ENCODE assay signal across 1 cellular context in genomic region chr16:11668590-11669379, GRCh38.
A peak's percentile ranks its signal among the peaks of the same experiment; 100 is the strongest.
TF ChIP-seq lines count a peak whose summit lies in the region.

No MANE protein-coding gene starts in this region.

TF ChIP-seq in HepG2, 621 proteins besides CTCF, POLR2A, EP300 and RAD21 (continued from another document and continues in another):
- TF ChIP-seq, protein P1, sequence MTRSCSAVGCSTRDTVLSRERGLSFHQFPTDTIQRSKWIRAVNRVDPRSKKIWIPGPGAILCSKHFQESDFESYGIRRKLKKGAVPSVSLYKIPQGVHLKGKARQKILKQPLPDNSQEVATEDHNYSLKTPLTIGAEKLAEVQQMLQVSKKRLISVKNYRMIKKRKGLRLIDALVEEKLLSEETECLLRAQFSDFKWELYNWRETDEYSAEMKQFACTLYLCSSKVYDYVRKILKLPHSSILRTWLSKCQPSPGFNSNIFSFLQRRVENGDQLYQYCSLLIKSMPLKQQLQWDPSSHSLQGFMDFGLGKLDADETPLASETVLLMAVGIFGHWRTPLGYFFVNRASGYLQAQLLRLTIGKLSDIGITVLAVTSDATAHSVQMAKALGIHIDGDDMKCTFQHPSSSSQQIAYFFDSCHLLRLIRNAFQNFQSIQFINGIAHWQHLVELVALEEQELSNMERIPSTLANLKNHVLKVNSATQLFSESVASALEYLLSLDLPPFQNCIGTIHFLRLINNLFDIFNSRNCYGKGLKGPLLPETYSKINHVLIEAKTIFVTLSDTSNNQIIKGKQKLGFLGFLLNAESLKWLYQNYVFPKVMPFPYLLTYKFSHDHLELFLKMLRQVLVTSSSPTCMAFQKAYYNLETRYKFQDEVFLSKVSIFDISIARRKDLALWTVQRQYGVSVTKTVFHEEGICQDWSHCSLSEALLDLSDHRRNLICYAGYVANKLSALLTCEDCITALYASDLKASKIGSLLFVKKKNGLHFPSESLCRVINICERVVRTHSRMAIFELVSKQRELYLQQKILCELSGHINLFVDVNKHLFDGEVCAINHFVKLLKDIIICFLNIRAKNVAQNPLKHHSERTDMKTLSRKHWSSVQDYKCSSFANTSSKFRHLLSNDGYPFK (CRISPR knock-in tag; IDR thresholded peaks at IDR 0.05; ENCODE audit: borderline replicate concordance), result no peak
- TF ChIP-seq ATF6 (CRISPR knock-in tag; conservative IDR thresholded peaks at IDR 0.05) (no peak), ZNF878 (CRISPR knock-in tag; IDR thresholded peaks at IDR 0.05) (no peak), ZFP90 (CRISPR knock-in tag; IDR thresholded peaks at IDR 0.05; ENCODE audit: borderline replicate concordance) (no peak), U2AF1 (optimal IDR thresholded peaks at IDR 0.05; ENCODE audit: low read depth, low read length) (no peak), SAFB2 (CRISPR knock-in tag; IDR thresholded peaks at IDR 0.05; ENCODE audit: borderline replicate concordance, low read depth) (no peak), ZNF333 (CRISPR knock-in tag; IDR thresholded peaks at IDR 0.05; ENCODE audit: borderline replicate concordance) (no peak), ZNF331 (CRISPR knock-in tag; IDR thresholded peaks at IDR 0.05) (no peak), ZNF225 (CRISPR knock-in tag; IDR thresholded peaks at IDR 0.05) (no peak), ZNF207 (IDR thresholded peaks at IDR 0.05; ENCODE audit: borderline replicate concordance) (no peak), RFXAP (CRISPR knock-in tag; IDR thresholded peaks at IDR 0.05; ENCODE audit: borderline replicate concordance) (no peak), ZNF572 (CRISPR knock-in tag; IDR thresholded peaks at IDR 0.05) (no peak), ZNF205 (CRISPR knock-in tag; IDR thresholded peaks at IDR 0.05) (no peak), YY1 (IDR thresholded peaks at IDR 0.05; ENCODE audit: insufficient read depth, insufficient replicate concordance, low read depth, low read length) (peak; percentile 27), ZNF383 (CRISPR knock-in tag; IDR thresholded peaks at IDR 0.05; ENCODE audit: borderline replicate concordance) (no peak), ADNP (CRISPR knock-in tag; IDR thresholded peaks at IDR 0.05) (0 out of 2 replicates have a peak, but pooled peaks have one; percentile 15), MLLT10 (CRISPR knock-in tag; IDR thresholded peaks at IDR 0.05) (no peak), ZNF75D (CRISPR knock-in tag; IDR thresholded peaks at IDR 0.05; ENCODE audit: borderline replicate concordance) (no peak), SATB2 (CRISPR knock-in tag; IDR thresholded peaks at IDR 0.05) (no peak), ZNF431 (CRISPR knock-in tag; IDR thresholded peaks at IDR 0.05; ENCODE audit: borderline replicate concordance, low read depth) (no peak), CC2D1A (CRISPR knock-in tag; IDR thresholded peaks at IDR 0.05) (0 out of 2 replicates have a peak, but pooled peaks have one; percentile 22), ZNF792 (CRISPR knock-in tag; IDR thresholded peaks at IDR 0.05) (no peak), HMG20B (CRISPR knock-in tag; conservative IDR thresholded peaks at IDR 0.05) (no peak)
- TF ChIP-seq, protein P2, sequence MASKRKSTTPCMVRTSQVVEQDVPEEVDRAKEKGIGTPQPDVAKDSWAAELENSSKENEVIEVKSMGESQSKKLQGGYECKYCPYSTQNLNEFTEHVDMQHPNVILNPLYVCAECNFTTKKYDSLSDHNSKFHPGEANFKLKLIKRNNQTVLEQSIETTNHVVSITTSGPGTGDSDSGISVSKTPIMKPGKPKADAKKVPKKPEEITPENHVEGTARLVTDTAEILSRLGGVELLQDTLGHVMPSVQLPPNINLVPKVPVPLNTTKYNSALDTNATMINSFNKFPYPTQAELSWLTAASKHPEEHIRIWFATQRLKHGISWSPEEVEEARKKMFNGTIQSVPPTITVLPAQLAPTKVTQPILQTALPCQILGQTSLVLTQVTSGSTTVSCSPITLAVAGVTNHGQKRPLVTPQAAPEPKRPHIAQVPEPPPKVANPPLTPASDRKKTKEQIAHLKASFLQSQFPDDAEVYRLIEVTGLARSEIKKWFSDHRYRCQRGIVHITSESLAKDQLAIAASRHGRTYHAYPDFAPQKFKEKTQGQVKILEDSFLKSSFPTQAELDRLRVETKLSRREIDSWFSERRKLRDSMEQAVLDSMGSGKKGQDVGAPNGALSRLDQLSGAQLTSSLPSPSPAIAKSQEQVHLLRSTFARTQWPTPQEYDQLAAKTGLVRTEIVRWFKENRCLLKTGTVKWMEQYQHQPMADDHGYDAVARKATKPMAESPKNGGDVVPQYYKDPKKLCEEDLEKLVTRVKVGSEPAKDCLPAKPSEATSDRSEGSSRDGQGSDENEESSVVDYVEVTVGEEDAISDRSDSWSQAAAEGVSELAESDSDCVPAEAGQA (IDR thresholded peaks at IDR 0.05; ENCODE audit: low read depth), result no peak
- TF ChIP-seq, protein P2 (CRISPR knock-in tag; IDR thresholded peaks at IDR 0.05; ENCODE audit: borderline replicate concordance), result no peak
- TF ChIP-seq, protein P3, sequence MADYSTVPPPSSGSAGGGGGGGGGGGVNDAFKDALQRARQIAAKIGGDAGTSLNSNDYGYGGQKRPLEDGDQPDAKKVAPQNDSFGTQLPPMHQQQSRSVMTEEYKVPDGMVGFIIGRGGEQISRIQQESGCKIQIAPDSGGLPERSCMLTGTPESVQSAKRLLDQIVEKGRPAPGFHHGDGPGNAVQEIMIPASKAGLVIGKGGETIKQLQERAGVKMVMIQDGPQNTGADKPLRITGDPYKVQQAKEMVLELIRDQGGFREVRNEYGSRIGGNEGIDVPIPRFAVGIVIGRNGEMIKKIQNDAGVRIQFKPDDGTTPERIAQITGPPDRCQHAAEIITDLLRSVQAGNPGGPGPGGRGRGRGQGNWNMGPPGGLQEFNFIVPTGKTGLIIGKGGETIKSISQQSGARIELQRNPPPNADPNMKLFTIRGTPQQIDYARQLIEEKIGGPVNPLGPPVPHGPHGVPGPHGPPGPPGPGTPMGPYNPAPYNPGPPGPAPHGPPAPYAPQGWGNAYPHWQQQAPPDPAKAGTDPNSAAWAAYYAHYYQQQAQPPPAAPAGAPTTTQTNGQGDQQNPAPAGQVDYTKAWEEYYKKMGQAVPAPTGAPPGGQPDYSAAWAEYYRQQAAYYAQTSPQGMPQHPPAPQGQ (CRISPR knock-in tag; IDR thresholded peaks at IDR 0.05; ENCODE audit: borderline replicate concordance), result peak; percentile 69; the same call in 1 of the 2 replicates
- TF ChIP-seq, protein P4, sequence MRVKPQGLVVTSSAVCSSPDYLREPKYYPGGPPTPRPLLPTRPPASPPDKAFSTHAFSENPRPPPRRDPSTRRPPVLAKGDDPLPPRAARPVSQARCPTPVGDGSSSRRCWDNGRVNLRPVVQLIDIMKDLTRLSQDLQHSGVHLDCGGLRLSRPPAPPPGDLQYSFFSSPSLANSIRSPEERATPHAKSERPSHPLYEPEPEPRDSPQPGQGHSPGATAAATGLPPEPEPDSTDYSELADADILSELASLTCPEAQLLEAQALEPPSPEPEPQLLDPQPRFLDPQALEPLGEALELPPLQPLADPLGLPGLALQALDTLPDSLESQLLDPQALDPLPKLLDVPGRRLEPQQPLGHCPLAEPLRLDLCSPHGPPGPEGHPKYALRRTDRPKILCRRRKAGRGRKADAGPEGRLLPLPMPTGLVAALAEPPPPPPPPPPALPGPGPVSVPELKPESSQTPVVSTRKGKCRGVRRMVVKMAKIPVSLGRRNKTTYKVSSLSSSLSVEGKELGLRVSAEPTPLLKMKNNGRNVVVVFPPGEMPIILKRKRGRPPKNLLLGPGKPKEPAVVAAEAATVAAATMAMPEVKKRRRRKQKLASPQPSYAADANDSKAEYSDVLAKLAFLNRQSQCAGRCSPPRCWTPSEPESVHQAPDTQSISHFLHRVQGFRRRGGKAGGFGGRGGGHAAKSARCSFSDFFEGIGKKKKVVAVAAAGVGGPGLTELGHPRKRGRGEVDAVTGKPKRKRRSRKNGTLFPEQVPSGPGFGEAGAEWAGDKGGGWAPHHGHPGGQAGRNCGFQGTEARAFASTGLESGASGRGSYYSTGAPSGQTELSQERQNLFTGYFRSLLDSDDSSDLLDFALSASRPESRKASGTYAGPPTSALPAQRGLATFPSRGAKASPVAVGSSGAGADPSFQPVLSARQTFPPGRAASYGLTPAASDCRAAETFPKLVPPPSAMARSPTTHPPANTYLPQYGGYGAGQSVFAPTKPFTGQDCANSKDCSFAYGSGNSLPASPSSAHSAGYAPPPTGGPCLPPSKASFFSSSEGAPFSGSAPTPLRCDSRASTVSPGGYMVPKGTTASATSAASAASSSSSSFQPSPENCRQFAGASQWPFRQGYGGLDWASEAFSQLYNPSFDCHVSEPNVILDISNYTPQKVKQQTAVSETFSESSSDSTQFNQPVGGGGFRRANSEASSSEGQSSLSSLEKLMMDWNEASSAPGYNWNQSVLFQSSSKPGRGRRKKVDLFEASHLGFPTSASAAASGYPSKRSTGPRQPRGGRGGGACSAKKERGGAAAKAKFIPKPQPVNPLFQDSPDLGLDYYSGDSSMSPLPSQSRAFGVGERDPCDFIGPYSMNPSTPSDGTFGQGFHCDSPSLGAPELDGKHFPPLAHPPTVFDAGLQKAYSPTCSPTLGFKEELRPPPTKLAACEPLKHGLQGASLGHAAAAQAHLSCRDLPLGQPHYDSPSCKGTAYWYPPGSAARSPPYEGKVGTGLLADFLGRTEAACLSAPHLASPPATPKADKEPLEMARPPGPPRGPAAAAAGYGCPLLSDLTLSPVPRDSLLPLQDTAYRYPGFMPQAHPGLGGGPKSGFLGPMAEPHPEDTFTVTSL (CRISPR knock-in tag; IDR thresholded peaks at IDR 0.05; ENCODE audit: borderline replicate concordance), result no peak
- TF ChIP-seq, protein P5, sequence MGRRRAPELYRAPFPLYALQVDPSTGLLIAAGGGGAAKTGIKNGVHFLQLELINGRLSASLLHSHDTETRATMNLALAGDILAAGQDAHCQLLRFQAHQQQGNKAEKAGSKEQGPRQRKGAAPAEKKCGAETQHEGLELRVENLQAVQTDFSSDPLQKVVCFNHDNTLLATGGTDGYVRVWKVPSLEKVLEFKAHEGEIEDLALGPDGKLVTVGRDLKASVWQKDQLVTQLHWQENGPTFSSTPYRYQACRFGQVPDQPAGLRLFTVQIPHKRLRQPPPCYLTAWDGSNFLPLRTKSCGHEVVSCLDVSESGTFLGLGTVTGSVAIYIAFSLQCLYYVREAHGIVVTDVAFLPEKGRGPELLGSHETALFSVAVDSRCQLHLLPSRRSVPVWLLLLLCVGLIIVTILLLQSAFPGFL (CRISPR knock-in tag; IDR thresholded peaks at IDR 0.05), result no peak
- TF ChIP-seq, protein P6, sequence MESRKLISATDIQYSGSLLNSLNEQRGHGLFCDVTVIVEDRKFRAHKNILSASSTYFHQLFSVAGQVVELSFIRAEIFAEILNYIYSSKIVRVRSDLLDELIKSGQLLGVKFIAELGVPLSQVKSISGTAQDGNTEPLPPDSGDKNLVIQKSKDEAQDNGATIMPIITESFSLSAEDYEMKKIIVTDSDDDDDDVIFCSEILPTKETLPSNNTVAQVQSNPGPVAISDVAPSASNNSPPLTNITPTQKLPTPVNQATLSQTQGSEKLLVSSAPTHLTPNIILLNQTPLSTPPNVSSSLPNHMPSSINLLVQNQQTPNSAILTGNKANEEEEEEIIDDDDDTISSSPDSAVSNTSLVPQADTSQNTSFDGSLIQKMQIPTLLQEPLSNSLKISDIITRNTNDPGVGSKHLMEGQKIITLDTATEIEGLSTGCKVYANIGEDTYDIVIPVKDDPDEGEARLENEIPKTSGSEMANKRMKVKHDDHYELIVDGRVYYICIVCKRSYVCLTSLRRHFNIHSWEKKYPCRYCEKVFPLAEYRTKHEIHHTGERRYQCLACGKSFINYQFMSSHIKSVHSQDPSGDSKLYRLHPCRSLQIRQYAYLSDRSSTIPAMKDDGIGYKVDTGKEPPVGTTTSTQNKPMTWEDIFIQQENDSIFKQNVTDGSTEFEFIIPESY (CRISPR knock-in tag; IDR thresholded peaks at IDR 0.05), result peak; percentile 35
- TF ChIP-seq, protein P7, sequence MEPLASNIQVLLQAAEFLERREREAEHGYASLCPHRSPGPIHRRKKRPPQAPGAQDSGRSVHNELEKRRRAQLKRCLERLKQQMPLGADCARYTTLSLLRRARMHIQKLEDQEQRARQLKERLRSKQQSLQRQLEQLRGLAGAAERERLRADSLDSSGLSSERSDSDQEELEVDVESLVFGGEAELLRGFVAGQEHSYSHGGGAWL (CRISPR knock-in tag; IDR thresholded peaks at IDR 0.05), result no peak
